8 cellular contexts compared by ENCODE assay signal in genomic region chr22:48943567-48944432, GRCh38.
A peak's percentile ranks its signal among the peaks of the same experiment; 100 is the strongest.
DNase-seq lines count a peak whose midpoint lies in the region; ATAC-seq and TF ChIP-seq lines count a peak whose summit lies in the region.

No MANE protein-coding gene starts in this region.

- H3K27ac Mint-ChIP-seq in osteocyte (ENCODE audit: unreplicated experiment): no peak overlapping the region

- peak; percentile 67 for DNase-seq in Daoy (ENCODE audit: low read depth)
- DNase-seq in M059J (ENCODE audit: low read depth): peak; percentile 8
- peak; percentile 64 for DNase-seq in coronary artery (ENCODE audit: low spot score)
- DNase-seq in osteocyte (ENCODE audit: extremely low spot score, unreplicated experiment): peak; percentile 60
- DNase-seq in GM19240 (ENCODE audit: insufficient read length, low spot score): no peak
- DNase-seq in foreskin melanocyte: no peak
- DNase-seq in Kasumi-1 (lab: John Stamatoyannopoulos, UW): no peak

- no peak overlapping the region for H3K4me3 ChIP-seq in coronary artery

- H3K4me3 Mint-ChIP-seq in osteocyte (ENCODE audit: unreplicated experiment): no peak overlapping the region

- H3K27ac ChIP-seq in coronary artery: no peak overlapping the region

- no peak for ATAC-seq in HG02840 (IDR thresholded peaks at IDR 0.05; ENCODE audit: low FRiP score, unreplicated experiment)

- H3K9me3 Mint-ChIP-seq in osteocyte (ENCODE audit: unreplicated experiment): no peaks in the 10 kb centered on the region

- no peaks in the 10 kb centered on the region for H3K4me1 Mint-ChIP-seq in osteocyte (ENCODE audit: unreplicated experiment)

- H3K27me3 Mint-ChIP-seq in osteocyte (ENCODE audit: unreplicated experiment): no peaks in the 10 kb centered on the region

- no peak for TF ChIP-seq CTCF in coronary artery (IDR thresholded peaks at IDR 0.05)
- peak; percentile 41 for TF ChIP-seq CTCF in osteocyte (IDR thresholded peaks at IDR 0.05)

- H3K36me3 Mint-ChIP-seq in osteocyte (ENCODE audit: unreplicated experiment): no peaks in the 10 kb centered on the region

Comparison
In these comparisons a context has a peak if more than half of its experiments do, and no peak if none do; other contexts are left out.
1. DNase-seq: peak in Daoy (single experiment), M059J (single experiment), coronary artery (single experiment) and osteocyte (single experiment); none in GM19240 (single experiment), foreskin melanocyte (single experiment) and Kasumi-1 (0 of 2).